Comparison of ENCODE assay signal across 16 cellular contexts in the genomic region with DNA sequence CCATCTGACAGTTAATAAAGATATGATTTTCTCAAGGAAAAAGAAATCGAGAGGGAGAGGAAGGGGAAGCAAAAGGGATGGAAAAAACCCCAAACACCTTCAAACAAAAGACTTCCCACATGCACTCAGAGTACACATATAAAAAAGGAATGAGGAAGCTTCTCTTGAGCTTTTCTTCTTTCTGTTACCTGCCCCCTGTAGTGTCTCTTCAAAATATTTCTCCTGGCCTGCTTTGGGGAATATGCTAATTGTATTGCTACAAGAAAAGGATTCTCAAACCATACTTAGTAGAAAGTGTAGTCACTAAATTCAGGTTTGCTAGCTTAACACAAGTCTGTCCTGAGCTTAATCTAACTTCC. TPM values are rescaled to one million over a fixed set of nuclear protein-coding genes. Genes with fewer than 3 reads are reported as not detected.
DNase-seq lines count a peak whose midpoint lies in the region; ATAC-seq and TF ChIP-seq lines count a peak whose summit lies in the region.
"Had no signal": no experiment of that assay in that cellular context is flagged by ENCODE, and none has a peak within 500 bp of the region (broad histone marks: within the 10 kb centered on the region; RNA-seq: fewer than 3 reads in every experiment).

No MANE protein-coding gene starts in this region.

- peak overlapping the region; percentile 37 for H3K27ac Mint-ChIP-seq in endothelial cell (ENCODE audit: unreplicated experiment)
- H3K27ac Mint-ChIP-seq: activated CD4-positive, alpha-beta memory T cell treated with anti-CD3 and anti-CD28 coated beads, Interleukin-2, amount 10 ng/mL, durations not matched to agents 7 days and 5 days had no signal

- no peaks in the 10 kb centered on the region for H3K79me2 ChIP-seq in hepatocyte

- TF ChIP-seq CTCF in endothelial cell (IDR thresholded peaks at IDR 0.05; ENCODE audit: unreplicated experiment) (no peak), hepatocyte (IDR thresholded peaks at IDR 0.05; ENCODE audit: poor library complexity) (no peak)

- H3K4me3 Mint-ChIP-seq in endothelial cell (ENCODE audit: unreplicated experiment) = no peak overlapping the region
- H3K4me3 Mint-ChIP-seq: activated CD4-positive, alpha-beta memory T cell treated with anti-CD3 and anti-CD28 coated beads, Interleukin-2, amount 10 ng/mL, durations not matched to agents 7 days and 5 days had no signal

- no peak overlapping the region for H3K4me3 ChIP-seq in hepatocyte
- H3K4me3 ChIP-seq: BLaER1, cardiac muscle cell, suprapubic skin had no signal

- no peak overlapping the region for H2AFZ ChIP-seq in hepatocyte

- H3K27me3 ChIP-seq in hepatocyte = no peaks in the 10 kb centered on the region
- H3K27me3 ChIP-seq: BLaER1, cardiac muscle cell, suprapubic skin had no signal

- H3K27ac ChIP-seq in hepatocyte = no peak overlapping the region
- H3K27ac ChIP-seq: BLaER1, cardiac muscle cell, suprapubic skin had no signal

- no peaks in the 10 kb centered on the region for H3K36me3 Mint-ChIP-seq in endothelial cell (ENCODE audit: low read depth, unreplicated experiment)

- no peaks in the 10 kb centered on the region for H4K20me1 ChIP-seq in hepatocyte (ENCODE audit: insufficient read depth, poor library complexity, severe bottlenecking)
- H4K20me1 ChIP-seq: BLaER1 had no signal

- peaks cover 11% of the 10 kb centered on the region for H3K4me1 Mint-ChIP-seq in endothelial cell (ENCODE audit: unreplicated experiment)

- no peaks in the 10 kb centered on the region for H3K9me3 ChIP-seq in hepatocyte (ENCODE audit: low read depth)
- H3K9me3 ChIP-seq: BLaER1, suprapubic skin had no signal

- peak; percentile 24 for ATAC-seq in GM18520 (IDR thresholded peaks at IDR 0.05; ENCODE audit: unreplicated experiment)
- ATAC-seq in GM21390 (IDR thresholded peaks at IDR 0.05; ENCODE audit: unreplicated experiment) = peak; percentile 56
- peak; percentile 31 for ATAC-seq in HG03159 (IDR thresholded peaks at IDR 0.05; ENCODE audit: unreplicated experiment)
- ATAC-seq: left lobe of liver had no signal

- no peaks in the 10 kb centered on the region for H3K9me2 ChIP-seq in hepatocyte (replicated peaks; ENCODE audit: insufficient read depth)

- no peaks in the 10 kb centered on the region for H3K36me3 ChIP-seq in hepatocyte (replicated peaks; ENCODE audit: insufficient read depth, low read depth)
- H3K36me3 ChIP-seq: cardiac muscle cell, suprapubic skin had no signal

- no peaks in the 10 kb centered on the region for H3K4me1 ChIP-seq in hepatocyte (ENCODE audit: insufficient read depth)
- H3K4me1 ChIP-seq: BLaER1, suprapubic skin had no signal

- no peak overlapping the region for H3K4me2 ChIP-seq in hepatocyte
- H3K4me2 ChIP-seq: BLaER1 had no signal

- WGBS in hepatocyte (ENCODE audit: low lambda C conversion rate, missing lambda C conversion rate) = 65% methylated on average over 1 of the region's 1 CpG

- H3K27me3 Mint-ChIP-seq in endothelial cell (ENCODE audit: unreplicated experiment) = no peaks in the 10 kb centered on the region
- H3K27me3 Mint-ChIP-seq: activated CD4-positive, alpha-beta memory T cell treated with anti-CD3 and anti-CD28 coated beads, Interleukin-2, amount 10 ng/mL, durations not matched to agents 7 days and 5 days had no signal

- DNase-seq in endothelial cell (ENCODE audit: low spot score) (no peak), hepatocyte (ENCODE audit: low spot score) (no peak), NCI-H2081 treated with DMSO at 0.1 percent for 48 hours (lab: John Stamatoyannopoulos, UW) (no peak), DMS153 treated with DMSO at 0.1 percent for 48 hours (lab: John Stamatoyannopoulos, UW; ENCODE audit: unreplicated experiment) (no peak)
- DNase-seq in stimulated activated CD4-positive, alpha-beta T cell treated with anti-CD3 and anti-CD28 coated beads, Interleukin-2, amount 100 ng/mL, for 48 hours = no peak
- DNase-seq: activated CD4-positive, alpha-beta memory T cell treated with anti-CD3 and anti-CD28 coated beads, Interleukin-2, amount 10 ng/mL, durations not matched to agents 7 days and 5 days; activated naive CD4-positive, alpha-beta T cell treated with anti-CD3 and anti-CD28 coated beads, Interleukin-2, amount 50 U/mL, for 16 hours; glutamatergic neuron; NCI-H2107 had no signal

- H3K9me3 Mint-ChIP-seq in endothelial cell (ENCODE audit: unreplicated experiment) = no peaks in the 10 kb centered on the region
- H3K9me3 Mint-ChIP-seq: activated CD4-positive, alpha-beta memory T cell treated with anti-CD3 and anti-CD28 coated beads, Interleukin-2, amount 10 ng/mL, durations not matched to agents 7 days and 5 days had no signal

RNA-seq across cellular contexts. Expression of a gene that starts 58.7 kb away (rescaled TPM):
- total RNA-seq in endothelial cell (ENCODE audit: unreplicated experiment) (3.8 TPM), hepatocyte (1.4 and 2.2 TPM in 2 replicates)
- 0.54 and 0.68 TPM in 2 replicates for polyA plus RNA-seq in hepatocyte
